10 cellular contexts compared by ENCODE assay signal in genomic region chr10:86017841-86018734, GRCh38.
DNase-seq lines count a peak whose midpoint lies in the region; ATAC-seq and TF ChIP-seq lines count a peak whose summit lies in the region.
"Had no signal": no experiment of that assay in that cellular context is flagged by ENCODE, and none has a peak within 500 bp of the region (broad histone marks: within the 10 kb centered on the region; RNA-seq: fewer than 3 reads in every experiment).

No MANE protein-coding gene starts in this region.

- DNase-seq in NCI-H748 (lab: John Stamatoyannopoulos, UW; ENCODE audit: unreplicated experiment), result peak; percentile 8
- DNase-seq in NCI-H748 treated with DMSO at 0.1 percent for 48 hours (lab: John Stamatoyannopoulos, UW), result no peak
- DNase-seq in OCI-LY7 (ENCODE audit: low spot score), result peak; percentile 69
- no peak for DNase-seq in stimulated activated effector memory CD8-positive, alpha-beta T cell treated with anti-CD3 and anti-CD28 coated beads, Interleukin-12 subunit alpha, Interleukin-12 subunit beta, amount 100 ng/mL, for 72 hours (ENCODE audit: low spot score in 2 of 2)
- DNase-seq in KG1 (lab: John Stamatoyannopoulos, UW), result no peak
- no peak for DNase-seq in mesothelial cell of epicardium (ENCODE audit: low spot score in 2 of 2, unreplicated experiment in 2 of 2)
- no peak for DNase-seq in stimulated activated CD4-positive, alpha-beta T cell treated with anti-CD3 and anti-CD28 coated beads, Interleukin-1b, Interleukin-23, amount 100 ng/mL, for 48 hours
- DNase-seq: effector CD8-positive, alpha-beta T cell; NCI-H1105 treated with DMSO at 0.1 percent for 48 hours had no signal

- peak; percentile 71 for ATAC-seq in HG03460 (IDR thresholded peaks at IDR 0.05; ENCODE audit: unreplicated experiment)
- ATAC-seq in stimulated activated effector memory CD8-positive, alpha-beta T cell treated with anti-CD3 and anti-CD28 coated beads, Interleukin-12 subunit alpha, Interleukin-12 subunit beta, amount 100 ng/mL, for 72 hours, result peak; percentile 9

- BruUV-seq in OCI-LY7 (replicated peaks; lab: Mats Ljungman, UMichigan), result no TSS peak

- no peak overlapping the region for H3K27ac ChIP-seq in OCI-LY7 (ENCODE audit: low read depth, low read length, poor library complexity, severe bottlenecking)

- H3K4me1 ChIP-seq in OCI-LY7 (ENCODE audit: insufficient read depth, low read length, poor library complexity, severe bottlenecking), result peaks cover 42% of the 10 kb centered on the region

- no peaks in the 10 kb centered on the region for H4K20me1 ChIP-seq in OCI-LY7 (ENCODE audit: insufficient read depth, low read length)

- H3K9me2 ChIP-seq in OCI-LY7 (ENCODE audit: insufficient read depth, low read length), result no peaks in the 10 kb centered on the region

- TF ChIP-seq CTCF in OCI-LY7 (conservative IDR thresholded peaks at IDR 0.05; ENCODE audit: low read length) (no peak), mesothelial cell of epicardium (IDR thresholded peaks at IDR 0.05; ENCODE audit: unreplicated experiment) (no peak)

- no peaks in the 10 kb centered on the region for H3K36me3 Mint-ChIP-seq in stimulated activated effector memory CD8-positive, alpha-beta T cell treated with anti-CD3 and anti-CD28 coated beads, Interleukin-12 subunit alpha, Interleukin-12 subunit beta, amount 100 ng/mL, for 72 hours
- no peaks in the 10 kb centered on the region for H3K36me3 Mint-ChIP-seq in mesothelial cell of epicardium

- H3K9me3 Mint-ChIP-seq in stimulated activated effector memory CD8-positive, alpha-beta T cell treated with anti-CD3 and anti-CD28 coated beads, Interleukin-12 subunit alpha, Interleukin-12 subunit beta, amount 100 ng/mL, for 72 hours, result no peaks in the 10 kb centered on the region
- no peaks in the 10 kb centered on the region for H3K9me3 Mint-ChIP-seq in mesothelial cell of epicardium

- CTCF ChIA-PET in OCI-LY7 (lab: Charles Lee; ENCODE audit: unreplicated experiment), result interaction anchor here (0.7 kb wide), 1 partner anchor 15 kb away, joined by 4 read pairs; no protein-coding TSS in a partner anchor

- peaks cover 2% of the 10 kb centered on the region for H3K27me3 Mint-ChIP-seq in mesothelial cell of epicardium (ENCODE audit: low read depth)

- POLR2A ChIA-PET in OCI-LY7 (lab: Charles Lee), result interaction anchor here (0.8 to 1.3 kb wide), 2 partner anchors 16 to 20 kb away, joined by 3 read pairs; no protein-coding TSS in a partner anchor

- no peaks in the 10 kb centered on the region for H3K79me2 ChIP-seq in OCI-LY7 (ENCODE audit: insufficient read depth, low read depth, low read length)

- no peak overlapping the region for H3K4me3 Mint-ChIP-seq in stimulated activated effector memory CD8-positive, alpha-beta T cell treated with anti-CD3 and anti-CD28 coated beads, Interleukin-12 subunit alpha, Interleukin-12 subunit beta, amount 100 ng/mL, for 72 hours
- no peak overlapping the region for H3K4me3 Mint-ChIP-seq in mesothelial cell of epicardium

- H3K4me1 Mint-ChIP-seq in stimulated activated effector memory CD8-positive, alpha-beta T cell treated with anti-CD3 and anti-CD28 coated beads, Interleukin-12 subunit alpha, Interleukin-12 subunit beta, amount 100 ng/mL, for 72 hours, result no peaks in the 10 kb centered on the region
- no peaks in the 10 kb centered on the region for H3K4me1 Mint-ChIP-seq in mesothelial cell of epicardium

- no peak overlapping the region for H3K27ac Mint-ChIP-seq in stimulated activated effector memory CD8-positive, alpha-beta T cell treated with anti-CD3 and anti-CD28 coated beads, Interleukin-12 subunit alpha, Interleukin-12 subunit beta, amount 100 ng/mL, for 72 hours
- H3K27ac Mint-ChIP-seq in mesothelial cell of epicardium, result no peak overlapping the region

- intact Hi-C loops in OCI-LY7 (cut with micrococcal nuclease; ENCODE audit: unreplicated experiment), result no loop called here

- H3K9me3 ChIP-seq in OCI-LY7 (ENCODE audit: low read length), result no peaks in the 10 kb centered on the region

- H2AFZ ChIP-seq in OCI-LY7 (ENCODE audit: low read length), result no peak overlapping the region

- peak overlapping the region; percentile 36 for H3K4me2 ChIP-seq in OCI-LY7 (ENCODE audit: low read length)

- H3K36me3 ChIP-seq in OCI-LY7 (ENCODE audit: insufficient read depth, low read length), result no peaks in the 10 kb centered on the region

- H3K4me3 ChIP-seq in OCI-LY7 (ENCODE audit: low read depth, low read length, poor library complexity, severe bottlenecking), result no peak overlapping the region

Comparison
In these comparisons a context has a peak if more than half of its experiments do, and no peak if none do; other contexts are left out.
1. DNase-seq: peak in NCI-H748 (single experiment) and OCI-LY7 (single experiment); none in NCI-H748 treated with DMSO at 0.1 percent for 48 hours (single experiment), stimulated activated effector memory CD8-positive, alpha-beta T cell treated with anti-CD3 and anti-CD28 coated beads, Interleukin-12 subunit alpha, Interleukin-12 subunit beta, amount 100 ng/mL, for 72 hours (0 of 2), KG1 (single experiment), mesothelial cell of epicardium (0 of 2) and stimulated activated CD4-positive, alpha-beta T cell treated with anti-CD3 and anti-CD28 coated beads, Interleukin-1b, Interleukin-23, amount 100 ng/mL, for 48 hours (single experiment).